8 cellular contexts compared by ENCODE assay signal in genomic region chr10:50417486-50417905, GRCh38.
DNase-seq lines count a peak whose midpoint lies in the region; ATAC-seq, FAIRE-seq and TF ChIP-seq lines count a peak whose summit lies in the region.

No MANE protein-coding gene starts in this region.

- ATAC-seq in GM19025 (IDR thresholded peaks at IDR 0.05; ENCODE audit: low read depth, unreplicated experiment) (peak; percentile 13), HG03565 (IDR thresholded peaks at IDR 0.05; ENCODE audit: unreplicated experiment) (peak; percentile 9), GM12878 (peak; percentile 31), HG02798 (IDR thresholded peaks at IDR 0.05; ENCODE audit: poor library complexity, unreplicated experiment) (no peak)

- no peak for TF ChIP-seq POLR2A in GM12878 (IDR thresholded peaks at IDR 0.05; ENCODE audit: low read depth, low read length)

- POLR2A ChIA-PET in GM12878 (lab: Charles Lee) = interaction anchor here (0.5 to 1.6 kb wide), 5 partner anchors 20 to 618 kb away, joined by 3 to 8 read pairs (median 4); no protein-coding TSS in a partner anchor

- no peak for DNase-seq in GM12878 (ENCODE audit: low read depth, low spot score)
- no peak for DNase-seq in kidney
- DNase-seq in NCI-H446 treated with DMSO at 0.1 percent for 48 hours (lab: John Stamatoyannopoulos, UW) = no peak
- no peak for DNase-seq in NCI-H2081 treated with DMSO at 0.1 percent for 48 hours (lab: John Stamatoyannopoulos, UW)

- 0% methylated on average over 6 of the region's 6 CpGs for WGBS in GM12878 (ENCODE audit: insufficient coverage, insufficient replicate concordance, low lambda C conversion rate, missing lambda C conversion rate)

- TF ChIP-seq EP300 in GM12878 (IDR thresholded peaks at IDR 0.05; ENCODE audit: borderline replicate concordance in 1 of 2, control insufficient read depth in 1 of 2, low read depth in 2 of 2, low read length in 2 of 2) = no peak

- H3K79me2 ChIP-seq in GM12878 (ENCODE audit: control insufficient read depth, insufficient read depth, low read length) = peaks cover 67% of the 10 kb centered on the region

- in situ Hi-C loops in GM12878 (cut with MboI) = no loop called here

- H3K4me1 ChIP-seq in GM12878 (ENCODE audit: control insufficient read depth, insufficient read depth, low read length) = peaks cover 28% of the 10 kb centered on the region
- peaks cover 7 to 14% of the 10 kb centered on the region in 2 donors for H3K4me1 ChIP-seq in kidney (ENCODE audit: control insufficient read depth in 1 of 2, insufficient read depth in 1 of 2, low read depth in 1 of 2, low read length in 2 of 2)

- FAIRE-seq in GM12878 (lab: Jason Lieb, UNC) = no peak
- FAIRE-seq in kidney (lab: Jason Lieb, UNC) = no peak

- H3K9me3 ChIP-seq in GM12878 (replicated peaks; ENCODE audit: control insufficient read depth, insufficient read depth, low read length) (no peaks in the 10 kb centered on the region), kidney (ENCODE audit: control insufficient read depth in 1 of 2, low read length in 2 of 2) (no peaks in the 10 kb centered on the region)

- H3K4me3 Mint-ChIP-seq in stimulated activated naive CD8-positive, alpha-beta T cell treated with anti-CD3 and anti-CD28 coated beads, Interleukin-15, Interleukin-2, amounts not matched to agents 100 ng/mL and 50 ng/mL, for 24 hours = peak overlapping the region; percentile 84

- RAD21 ChIA-PET in GM12878 (lab: Charles Lee; ENCODE audit: unreplicated experiment) = interaction anchor here (1.0 to 3.5 kb wide), 16 partner anchors 11 to 207 kb away, joined by 3 to 32 read pairs (median 8); no protein-coding TSS in a partner anchor

- H3K27me3 ChIP-seq in GM12878 (replicated peaks in 1 of 2; ENCODE audit: control insufficient read depth in 2 of 2, insufficient read depth in 2 of 2, low read length in 1 of 2) = no peaks in the 10 kb centered on the region

- H3K27ac ChIP-seq in GM12878 (ENCODE audit: control insufficient read depth, insufficient read depth) = peak overlapping the region; percentile 79
- H3K27ac ChIP-seq in kidney (ENCODE audit: low read depth in 2 of 2, low read length in 2 of 2) = peak overlapping the region; percentile 73 to 76

- no peaks in the 10 kb centered on the region for H4K20me1 ChIP-seq in GM12878 (ENCODE audit: control insufficient read depth, insufficient read depth)

- peaks cover 44% of the 10 kb centered on the region for H3K4me1 Mint-ChIP-seq in stimulated activated naive CD8-positive, alpha-beta T cell treated with anti-CD3 and anti-CD28 coated beads, Interleukin-15, Interleukin-2, amounts not matched to agents 100 ng/mL and 50 ng/mL, for 24 hours (ENCODE audit: low read depth)

- CTCF ChIA-PET in GM12878 (lab: Yijun Ruan, JAX) = interaction anchor here (1.0 to 5.4 kb wide), 14 partner anchors 12 to 227 kb away, joined by 3 to 31 read pairs (median 6); no protein-coding TSS in a partner anchor

- H2AFZ ChIP-seq in GM12878 (ENCODE audit: control insufficient read depth, low read depth, low read length) = peak overlapping the region; percentile 71

- peak overlapping the region; percentile 96 for H3K4me2 ChIP-seq in GM12878 (ENCODE audit: control insufficient read depth, insufficient read depth)

- SMC1A ChIA-PET in GM12878 (lab: Charles Lee; ENCODE audit: uncharacterized antibody, unreplicated experiment) = interaction anchor here (0.9 to 7.2 kb wide), 25 partner anchors 10 to 242 kb away, joined by 3 to 78 read pairs (median 8); no protein-coding TSS in a partner anchor

- TF ChIP-seq CTCF in GM12878 (IDR thresholded peaks at IDR 0.05 in 2 of 3, conservative IDR thresholded peaks at IDR 0.05 in 1 of 3; ENCODE audit: control insufficient read depth in 2 of 3, extremely low read depth in 1 of 3, insufficient read depth in 1 of 3, low read depth in 3 of 3, low read length in 3 of 3) (no peak), kidney (IDR thresholded peaks at IDR 0.05; ENCODE audit: borderline replicate concordance, extremely low read depth, insufficient read depth) (no peak)

- H3K27ac Mint-ChIP-seq in stimulated activated naive CD8-positive, alpha-beta T cell treated with anti-CD3 and anti-CD28 coated beads, Interleukin-15, Interleukin-2, amounts not matched to agents 100 ng/mL and 50 ng/mL, for 24 hours = no peak overlapping the region

- TF ChIP-seq RAD21 in GM12878 (IDR thresholded peaks at IDR 0.05; ENCODE audit: insufficient read depth, low read depth, low read length) = no peak

- intact Hi-C loops in GM12878 (cut with micrococcal nuclease; ENCODE audit: unreplicated experiment) (loop anchor here (2.0 to 5.0 kb wide), 3 partner anchors 55 to 207 kb away; no protein-coding TSS in a partner anchor), kidney (cut with DNase I) (no loop called here)

- H3K36me3 Mint-ChIP-seq in stimulated activated naive CD8-positive, alpha-beta T cell treated with anti-CD3 and anti-CD28 coated beads, Interleukin-15, Interleukin-2, amounts not matched to agents 100 ng/mL and 50 ng/mL, for 24 hours (ENCODE audit: low read depth) = peaks cover 5% of the 10 kb centered on the region

- H3K4me3 ChIP-seq in GM12878 = peak overlapping the region; percentile 64
- H3K4me3 ChIP-seq in kidney (ENCODE audit: low read length in 2 of 2) = peak overlapping the region; percentile 92 to 96

- no TSS peak for BruUV-seq in GM12878 (replicated peaks; lab: Mats Ljungman, UMichigan)

- H3K36me3 ChIP-seq in GM12878 (ENCODE audit: control insufficient read depth in 2 of 2, insufficient read depth in 2 of 2, low read length in 1 of 2) (no peaks in the 10 kb centered on the region), kidney (ENCODE audit: control insufficient read depth in 1 of 2, insufficient read depth in 2 of 2, low read length in 2 of 2) (no peaks in the 10 kb centered on the region)

- H3K9ac ChIP-seq in GM12878 (ENCODE audit: control insufficient read depth, insufficient read depth, low read length) (peak overlapping the region; percentile 82), kidney (ENCODE audit: low read length in 2 of 2) (peak overlapping the region; percentile 84 to 91)

- no peaks in the 10 kb centered on the region for H3K9me3 Mint-ChIP-seq in stimulated activated naive CD8-positive, alpha-beta T cell treated with anti-CD3 and anti-CD28 coated beads, Interleukin-15, Interleukin-2, amounts not matched to agents 100 ng/mL and 50 ng/mL, for 24 hours

- no peaks in the 10 kb centered on the region for H3K27me3 Mint-ChIP-seq in stimulated activated naive CD8-positive, alpha-beta T cell treated with anti-CD3 and anti-CD28 coated beads, Interleukin-15, Interleukin-2, amounts not matched to agents 100 ng/mL and 50 ng/mL, for 24 hours

TF ChIP-seq in GM12878, 131 proteins besides CTCF, POLR2A, EP300 and RAD21 (continues in another document):
- TF ChIP-seq RELA (IDR thresholded peaks at IDR 0.05; ENCODE audit: borderline replicate concordance, partially characterized antibody) (no peak), GABPA (IDR thresholded peaks at IDR 0.05; ENCODE audit: low read depth) (no peak), NR2C2 (IDR thresholded peaks at IDR 0.05; ENCODE audit: borderline replicate concordance, control insufficient read depth, insufficient read length, low read depth) (no peak), CBX5 (IDR thresholded peaks at IDR 0.05; ENCODE audit: low read depth) (0 out of 2 replicates have a peak, but pooled peaks have one; percentile 7), HDGF (IDR thresholded peaks at IDR 0.05) (no peak), RELB (IDR thresholded peaks at IDR 0.05; ENCODE audit: low read depth) (no peak), MTA3 (IDR thresholded peaks at IDR 0.05; ENCODE audit: borderline replicate concordance, low read length) (0 out of 2 replicates have a peak, but pooled peaks have one; percentile 56), MLLT1 (IDR thresholded peaks at IDR 0.05) (0 out of 2 replicates have a peak, but pooled peaks have one; percentile 30), GATAD2B (conservative IDR thresholded peaks at IDR 0.05; ENCODE audit: low read depth) (no peak), TAF1 (IDR thresholded peaks at IDR 0.05; ENCODE audit: borderline replicate concordance, low read depth, low read length) (no peak), SRF (IDR thresholded peaks at IDR 0.05; ENCODE audit: low read depth in 2 of 2, low read length in 2 of 2) (no peak), NFIC (IDR thresholded peaks at IDR 0.05; ENCODE audit: low read depth, low read length) (no peak; the same call in 1 of the 2 replicates)
